In the genomic region with DNA sequence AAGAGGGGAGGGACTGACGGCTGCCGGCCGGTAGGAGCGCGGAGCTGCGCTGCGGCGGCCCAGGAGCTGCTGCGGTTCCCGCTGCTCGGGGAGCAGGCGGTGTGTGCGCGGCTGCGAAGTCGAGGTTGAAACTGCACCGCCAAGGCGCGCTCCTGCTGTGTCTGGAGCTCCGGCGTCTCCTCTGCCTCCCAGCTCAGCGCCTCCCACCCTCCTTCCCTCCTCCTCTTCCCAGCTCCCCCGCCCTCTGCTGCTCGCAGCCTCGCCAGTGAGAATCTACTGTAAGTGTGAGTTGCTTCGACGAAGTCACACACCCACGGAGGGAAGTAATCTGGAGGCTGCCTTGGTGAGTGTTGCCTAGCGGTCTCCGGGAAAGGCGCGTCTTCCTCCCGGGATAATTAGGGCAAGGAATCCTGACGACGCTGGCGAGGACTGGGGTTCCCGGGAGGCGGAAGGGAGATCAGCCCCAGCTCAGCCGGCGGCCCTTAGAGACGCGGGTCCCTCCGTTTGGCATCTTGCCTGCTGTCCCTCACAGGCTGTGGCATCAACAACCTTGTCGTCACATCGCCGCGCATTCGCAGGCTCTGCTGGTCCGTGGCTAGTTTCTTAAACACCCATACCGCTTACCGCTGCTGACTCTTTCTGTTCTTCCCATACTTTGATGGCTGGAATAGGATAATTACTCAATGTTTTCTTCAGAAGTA, we compare ENCODE assay signal across 1 cellular context.
TF ChIP-seq lines count a peak whose summit lies in the region.

TSS of gene EPHA5 (minus strand) at position 159 of the 701 bp plus-strand sequence. CDS start 747 bp downstream, outside the sequence.

TF ChIP-seq in GM12878, 131 proteins besides CTCF, POLR2A, EP300 and RAD21:
- no peak for TF ChIP-seq IRF3 (IDR thresholded peaks at IDR 0.05)
